14 cellular contexts compared by ENCODE assay signal in the genomic region with DNA sequence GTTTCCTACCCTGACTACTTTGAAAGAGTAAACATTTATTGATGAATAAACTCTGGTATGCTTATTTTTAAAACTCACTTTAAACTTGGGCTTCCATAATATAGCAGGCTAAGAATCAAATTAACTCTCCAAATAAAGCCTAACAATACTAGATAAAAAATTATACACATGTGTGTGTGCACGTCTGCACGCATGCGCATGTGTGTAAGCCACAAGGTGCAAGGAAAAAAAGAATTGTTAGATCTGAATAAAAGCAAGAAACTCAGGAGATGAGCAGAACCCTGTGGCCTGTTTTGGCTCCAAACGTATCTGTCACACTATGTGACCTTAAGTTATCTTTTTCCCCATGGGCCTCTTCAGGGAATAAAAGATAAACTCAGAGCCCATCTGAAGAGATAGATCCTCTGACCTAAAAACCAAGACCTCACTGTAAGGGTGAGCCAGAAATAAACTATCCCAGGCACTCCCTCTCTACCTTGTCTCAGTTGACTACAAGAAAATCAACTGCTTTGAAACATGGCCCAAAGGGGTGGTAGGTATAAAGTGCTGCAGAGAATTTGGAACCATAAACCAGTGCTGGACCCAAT. TPM values are rescaled to one million over a fixed set of nuclear protein-coding genes. Genes with fewer than 3 reads are reported as not detected.
A peak's percentile ranks its signal among the peaks of the same experiment; 100 is the strongest.
DNase-seq lines count a peak whose midpoint lies in the region; ATAC-seq, FAIRE-seq and TF ChIP-seq lines count a peak whose summit lies in the region.
"Had no signal": no experiment of that assay in that cellular context is flagged by ENCODE, and none has a peak within 500 bp of the region (broad histone marks: within the 10 kb centered on the region; RNA-seq: fewer than 3 reads in every experiment).

No MANE protein-coding gene starts in this region.

- WGBS in K562 (ENCODE audit: insufficient coverage, low coverage, missing lambda C conversion rate): 19% methylated on average over 4 of the region's 4 CpGs

- TF ChIP-seq POLR2A in K562 (conservative IDR thresholded peaks at IDR 0.05): no peak
- TF ChIP-seq POLR2A in Peyer's patch (IDR thresholded peaks at IDR 0.05): no peak

- peaks cover 7% of the 10 kb centered on the region for H3K4me1 Mint-ChIP-seq in glutamatergic neuron (ENCODE audit: low read depth, unreplicated experiment)

- CTCF ChIA-PET in K562 (lab: Yijun Ruan, JAX; ENCODE audit: low intra/inter-chr PET ratio): no interaction called here

- H3K27ac ChIP-seq in right atrium auricular region: peak overlapping the region in 1 of 2 donors; percentile 19
- peak overlapping the region; percentile 52 for H3K27ac ChIP-seq in SJCRH30
- 0 out of 3 replicates have a peak overlapping the region, but pooled peaks have one; percentile 15 for H3K27ac ChIP-seq in K562 (ENCODE audit: extremely low read depth, low read depth, low read length)
- H3K27ac ChIP-seq in Peyer's patch: no peak overlapping the region
- H3K27ac ChIP-seq: 22Rv1, GM23248 had no signal

- peaks cover 4% of the 10 kb centered on the region; the same call in 1 of the 2 replicates for H4K20me1 ChIP-seq in K562 (replicated peaks; ENCODE audit: control insufficient read depth, insufficient read depth, low read length)

- H3K4me3 Mint-ChIP-seq in glutamatergic neuron (ENCODE audit: unreplicated experiment): no peak overlapping the region

- POLR2A ChIA-PET in K562 (lab: Yijun Ruan, JAX): no interaction called here

- TF ChIP-seq CTCF in right atrium auricular region (IDR thresholded peaks at IDR 0.05) (no peak), K562 (IDR thresholded peaks at IDR 0.05 in 2 of 3, conservative IDR thresholded peaks at IDR 0.05 in 1 of 3; ENCODE audit: insufficient read depth in 2 of 3, low read depth in 1 of 3, low read length in 3 of 3) (no peak), Peyer's patch (IDR thresholded peaks at IDR 0.05) (no peak), glutamatergic neuron (IDR thresholded peaks at IDR 0.05; ENCODE audit: partially characterized antibody, unreplicated experiment) (no peak)

- no peaks in the 10 kb centered on the region for H3K27me3 ChIP-seq in right atrium auricular region
- no peaks in the 10 kb centered on the region for H3K27me3 ChIP-seq in SJCRH30
- no peaks in the 10 kb centered on the region for H3K27me3 ChIP-seq in K562 (ENCODE audit: control insufficient read depth in 2 of 2, insufficient read depth in 2 of 2, low read length in 2 of 2)
- H3K27me3 ChIP-seq in Peyer's patch: no peaks in the 10 kb centered on the region

- H3K4me3 ChIP-seq in right atrium auricular region (no peak overlapping the region), SJCRH30 (no peak overlapping the region), K562 (no peak overlapping the region), Peyer's patch (no peak overlapping the region)
- H3K4me3 ChIP-seq: GM23248 had no signal

- H3K4me1 ChIP-seq in right atrium auricular region (peaks cover 0 to 14% of the 10 kb centered on the region in 2 donors), SJCRH30 (peaks cover 5% of the 10 kb centered on the region), K562 (replicated peaks in 1 of 2; ENCODE audit: control insufficient read depth in 2 of 2, insufficient read depth in 2 of 2, low read length in 2 of 2) (peaks cover 0 to 17% of the 10 kb centered on the region in 2 experiments; a peak in 3 of 5 replicates), Peyer's patch (peaks cover 0 to under 1% (median 0%) of the 10 kb centered on the region in 4 donors)
- H3K4me1 ChIP-seq: Caco-2 had no signal

- no peak overlapping the region for H3K9ac ChIP-seq in K562 (ENCODE audit: insufficient read depth in 1 of 2, low read depth in 2 of 2, low read length in 2 of 2)
- H3K9ac ChIP-seq: GM23248 had no signal

- no peak for TF ChIP-seq RAD21 in K562 (CRISPR knock-in tag; conservative IDR thresholded peaks at IDR 0.05 in 1 of 2, IDR thresholded peaks at IDR 0.05 in 1 of 2)

- H3K4me2 ChIP-seq in K562 (ENCODE audit: insufficient read depth, low read length): peak overlapping the region; percentile 55

- no peak for DNase-seq in Right ventricle myocardium inferior (ENCODE audit: missing footprints)
- DNase-seq in right atrium auricular region (ENCODE audit: low spot score): no peak
- no peak for DNase-seq in SJCRH30
- peak in 2 of 4 experiments; percentile 33 to 51 for DNase-seq in K562 (ENCODE audit: extremely low read depth in 1 of 4, low spot score in 3 of 4)
- no peak for DNase-seq in Peyer's patch
- DNase-seq in glutamatergic neuron: no peak
- DNase-seq in NCI-H345 treated with DMSO at 0.1 percent for 48 hours (lab: John Stamatoyannopoulos, UW; ENCODE audit: unreplicated experiment): no peak
- DNase-seq: Caco-2; CD8-positive, alpha-beta memory T cell; DMS53; GF-D8; GM23248 had no signal

- H3K27ac Mint-ChIP-seq in glutamatergic neuron (ENCODE audit: unreplicated experiment): no peak overlapping the region

- H3K9me3 ChIP-seq in right atrium auricular region (no peaks in the 10 kb centered on the region), SJCRH30 (replicated peaks) (no peaks in the 10 kb centered on the region), K562 (replicated peaks; ENCODE audit: control insufficient read depth, insufficient read depth, low read depth, low read length) (no peaks in the 10 kb centered on the region), Peyer's patch (no peaks in the 10 kb centered on the region)
- H3K9me3 ChIP-seq: Caco-2 had no signal

- H3K36me3 ChIP-seq in right atrium auricular region (no peaks in the 10 kb centered on the region), SJCRH30 (no peaks in the 10 kb centered on the region; the same call in 1 of the 2 replicates), K562 (ENCODE audit: control insufficient read depth, insufficient read depth, low read length) (peaks cover 6% of the 10 kb centered on the region; the same call in 2 of the 3 replicates), Peyer's patch (no peaks in the 10 kb centered on the region)

- no peaks in the 10 kb centered on the region for H3K9me1 ChIP-seq in K562 (ENCODE audit: control insufficient read depth, insufficient read depth, low read length)

- H3K9me3 Mint-ChIP-seq in glutamatergic neuron (ENCODE audit: unreplicated experiment): no peaks in the 10 kb centered on the region
- H3K9me3 Mint-ChIP-seq: CD8-positive, alpha-beta memory T cell had no signal

- peak; percentile 41; the same call in 1 of the 2 replicates for TF ChIP-seq EP300 in K562 (IDR thresholded peaks at IDR 0.05; ENCODE audit: low read length)

- intact Hi-C loops in Right ventricle myocardium inferior (cut with DNase I) (loop anchor here (5.0 kb wide), 1 partner anchor 33 kb away; the partner anchor contains the start of gene IER3IP1), K562 (cut with micrococcal nuclease) (no loop called here)

- in situ Hi-C loops in K562 (cut with MboI): no loop called here

- H3K79me2 ChIP-seq in K562 (ENCODE audit: control insufficient read depth, insufficient read depth, low read length): peaks cover 83% of the 10 kb centered on the region

- BruUV-seq in K562 (replicated peaks; lab: Mats Ljungman, UMichigan): no TSS peak

- no peak for FAIRE-seq in K562 (lab: Jason Lieb, UNC)
- FAIRE-seq: H54 had no signal

- H2AFZ ChIP-seq in K562 (ENCODE audit: low read depth, low read length): no peak overlapping the region
- H2AFZ ChIP-seq: GM23248 had no signal

- no peaks in the 10 kb centered on the region for H3K36me3 Mint-ChIP-seq in glutamatergic neuron (ENCODE audit: unreplicated experiment)

- no peaks in the 10 kb centered on the region for H3K27me3 Mint-ChIP-seq in glutamatergic neuron (ENCODE audit: unreplicated experiment)
- H3K27me3 Mint-ChIP-seq: CD8-positive, alpha-beta memory T cell had no signal

- peak; percentile 54 for ATAC-seq in Right ventricle myocardium inferior
- ATAC-seq in K562: peak; percentile 73

RNA-seq across cellular contexts. Expression of gene HDHD2, which starts 6.3 kb away (rescaled TPM):
- 34.2 TPM for total RNA-seq in Right ventricle myocardium inferior
- 10 to 100 TPM; 15.7 to 36.0 TPM for total RNA-seq in right atrium auricular region
- 14.7 and 20.2 TPM in 2 replicates for total RNA-seq in SJCRH30 (2014; rRNA removed; shearing (Covaris generic))
- 21.0 and 26.6 TPM in 2 replicates for total RNA-seq in K562 (2011; cell fraction: chromatin; rRNA removed; ENCODE audit: low replicate concordance)
- 4.5 and 8.7 TPM in 2 replicates for total RNA-seq in K562 (2011; cell fraction: nucleolus; rRNA removed)
- total RNA-seq in K562 (2011; cell fraction: nucleoplasm; rRNA removed): 15.3 and 17.5 TPM in 2 replicates
- 12.4 and 14.6 TPM in 2 replicates for total RNA-seq in K562 (2014; rRNA removed)
- total RNA-seq in K562 (2014; rRNA removed; fragmentation: Illumina TruSeq; extraction: Trizol): 21.5 TPM in 2 replicates
- total RNA-seq in K562 (2015; rRNA removed; fragmentation: Illumina TruSeq; extraction: Trizol): 17.0 and 17.5 TPM in 2 replicates
- 24.8 and 25.9 TPM in 2 replicates for total RNA-seq in K562 (2021)
- polyA plus RNA-seq in K562 (2011; rRNA removed): 16.9 and 22.6 TPM in 2 replicates
- polyA plus RNA-seq in K562 (2011; cell fraction: cytosol; rRNA removed): 6.7 and 10.2 TPM in 2 replicates
- polyA plus RNA-seq in K562 (2011; cell fraction: nucleus; rRNA removed): 18.6 and 22.7 TPM in 2 replicates
- polyA plus RNA-seq in K562 (2012): 25.9 and 35.5 TPM in 2 replicates
- 22.0 and 25.2 TPM in 2 replicates for polyA plus RNA-seq in K562 (2014; fragmentation: Illumina TruSeq; extraction: Trizol)
- 10 to 100 TPM in 1 of 2 experiments, 1 to 10 TPM in 1; 6.8 to 22.8 TPM for polyA plus RNA-seq in K562 (2014; fragmentation: Nextera tagmentation; extraction: Ambion mirVana)
- 10.7 and 15.9 TPM in 2 replicates for polyA plus RNA-seq in K562 (2014; rRNA removed)
- 15.3 and 27.3 TPM in 2 replicates for polyA minus RNA-seq in K562 (2011; rRNA and poly(A)+ RNA removed)
- polyA minus RNA-seq in K562 (2011; cell fraction: cytosol; rRNA and poly(A)+ RNA removed): 11.0 and 13.3 TPM in 2 replicates
- 9.0 and 18.8 TPM in 2 replicates for polyA minus RNA-seq in K562 (2011; cell fraction: nucleus; rRNA and poly(A)+ RNA removed)
- total RNA-seq in Peyer's patch: 10 to 100 TPM; 16.5 to 34.4 (median 27.6) TPM
- 55.3 TPM for total RNA-seq in glutamatergic neuron (ENCODE audit: unreplicated experiment)

RNA-seq across cellular contexts. Expression of gene IER3IP1, which starts 32.2 kb away (rescaled TPM):
- total RNA-seq in Right ventricle myocardium inferior: 9.7 TPM
- total RNA-seq in right atrium auricular region: 10 to 100 TPM in 1 of 2 donors, 1 to 10 TPM in 1; 9.7 to 15.5 TPM
- total RNA-seq in SJCRH30 (2014; rRNA removed; shearing (Covaris generic)): 26.3 and 26.4 TPM in 2 replicates
- total RNA-seq in K562 (2011; cell fraction: chromatin; rRNA removed; ENCODE audit: low replicate concordance): 5.3 and 11.3 TPM in 2 replicates
- 5.0 and 8.8 TPM in 2 replicates for total RNA-seq in K562 (2011; cell fraction: nucleolus; rRNA removed)
- 10.6 and 18.6 TPM in 2 replicates for total RNA-seq in K562 (2011; cell fraction: nucleoplasm; rRNA removed)
- total RNA-seq in K562 (2014; rRNA removed): 37.3 and 48.4 TPM in 2 replicates
- total RNA-seq in K562 (2014; rRNA removed; fragmentation: Illumina TruSeq; extraction: Trizol): 16.9 and 17.9 TPM in 2 replicates
- total RNA-seq in K562 (2015; rRNA removed; fragmentation: Illumina TruSeq; extraction: Trizol): 18.9 and 21.4 TPM in 2 replicates
- total RNA-seq in K562 (2021): 9.0 and 10.0 TPM in 2 replicates
- 12.3 and 15.3 TPM in 2 replicates for polyA plus RNA-seq in K562 (2011; rRNA removed)
- polyA plus RNA-seq in K562 (2011; cell fraction: cytosol; rRNA removed): 3.3 and 7.4 TPM in 2 replicates
- 10.8 and 14.3 TPM in 2 replicates for polyA plus RNA-seq in K562 (2011; cell fraction: nucleus; rRNA removed)
- polyA plus RNA-seq in K562 (2012): 13.7 and 25.0 TPM in 2 replicates
- 12.0 and 12.6 TPM in 2 replicates for polyA plus RNA-seq in K562 (2014; fragmentation: Illumina TruSeq; extraction: Trizol)
- 10 to 100 TPM; 29.3 to 38.2 TPM for polyA plus RNA-seq in K562 (2014; fragmentation: Nextera tagmentation; extraction: Ambion mirVana)
- 19.9 and 37.2 TPM in 2 replicates for polyA plus RNA-seq in K562 (2014; rRNA removed)
- polyA minus RNA-seq in K562 (2011; rRNA and poly(A)+ RNA removed): 6.3 and 7.5 TPM in 2 replicates
- 1.9 and 3.0 TPM in 2 replicates for polyA minus RNA-seq in K562 (2011; cell fraction: cytosol; rRNA and poly(A)+ RNA removed)
- 3.0 and 4.1 TPM in 2 replicates for polyA minus RNA-seq in K562 (2011; cell fraction: nucleus; rRNA and poly(A)+ RNA removed)
- total RNA-seq in Peyer's patch: 10 to 100 TPM in 1 of 4 donors, 1 to 10 TPM in 3; 8.1 to 11.1 (median 8.8) TPM
- 9.8 TPM for total RNA-seq in glutamatergic neuron (ENCODE audit: unreplicated experiment)

Comparison
In these comparisons a context has a peak if more than half of its experiments do, and no peak if none do; other contexts are left out.
1. H3K27ac ChIP-seq: peak in SJCRH30 (single experiment) and K562 (single experiment); none in Peyer's patch (0 of 4).